23 cellular contexts compared by ENCODE assay signal in genomic region chr14:55372423-55372822, GRCh38. TPM values are rescaled to one million over a fixed set of nuclear protein-coding genes. Genes with fewer than 3 reads are reported as not detected.
DNase-seq lines count a peak whose midpoint lies in the region; ATAC-seq and FAIRE-seq lines count a peak whose summit lies in the region.
"Had no signal": no experiment of that assay in that cellular context is flagged by ENCODE, and none has a peak within 500 bp of the region (broad histone marks: within the 10 kb centered on the region; RNA-seq: fewer than 3 reads in every experiment).

No MANE protein-coding gene starts in this region.

- H3K4me3 Mint-ChIP-seq in stimulated activated naive CD8-positive, alpha-beta T cell treated with anti-CD3 and anti-CD28 coated beads, Interleukin-15, Interleukin-2, amounts not matched to agents 100 ng/mL and 50 ng/mL, for 24 hours = no peak overlapping the region
- no peak overlapping the region for H3K4me3 Mint-ChIP-seq in activated T-helper 17 cell treated with anti-CD3 and anti-CD28 coated beads, Interleukin-2, amount 50 U/mL, for 72 hours
- H3K4me3 Mint-ChIP-seq in naive B cell = peak overlapping the region in 1 of 8 donors; percentile 23
- peak overlapping the region in 1 of 2 donors; percentile 26 for H3K4me3 Mint-ChIP-seq in stimulated activated naive CD8-positive, alpha-beta T cell treated with anti-CD3 and anti-CD28 coated beads, Interleukin-15, amount 100 ng/mL, for 72 hours
- H3K4me3 Mint-ChIP-seq: type B pancreatic cell had no signal

- H3K36me3 Mint-ChIP-seq in stimulated activated naive CD8-positive, alpha-beta T cell treated with anti-CD3 and anti-CD28 coated beads, Interleukin-15, Interleukin-2, amounts not matched to agents 100 ng/mL and 50 ng/mL, for 24 hours (ENCODE audit: low read depth) = peaks cover 55% of the 10 kb centered on the region
- H3K36me3 Mint-ChIP-seq in activated T-helper 17 cell treated with anti-CD3 and anti-CD28 coated beads, Interleukin-2, amount 50 U/mL, for 72 hours (ENCODE audit: low read depth) = peaks cover 73% of the 10 kb centered on the region
- H3K36me3 Mint-ChIP-seq in naive B cell = peaks cover 36 to 40% of the 10 kb centered on the region in 2 donors

- no peak for FAIRE-seq in HTR-8/SVneo (lab: Jason Lieb, UNC)
- FAIRE-seq: colon had no signal

- no peaks in the 10 kb centered on the region for H3K27me3 Mint-ChIP-seq in stimulated activated naive CD8-positive, alpha-beta T cell treated with anti-CD3 and anti-CD28 coated beads, Interleukin-15, Interleukin-2, amounts not matched to agents 100 ng/mL and 50 ng/mL, for 24 hours
- H3K27me3 Mint-ChIP-seq in activated T-helper 17 cell treated with anti-CD3 and anti-CD28 coated beads, Interleukin-2, amount 50 U/mL, for 72 hours = no peaks in the 10 kb centered on the region
- no peaks in the 10 kb centered on the region for H3K27me3 Mint-ChIP-seq in naive B cell
- H3K27me3 Mint-ChIP-seq in stimulated activated naive CD8-positive, alpha-beta T cell treated with anti-CD3 and anti-CD28 coated beads, Interleukin-15, amount 100 ng/mL, for 72 hours = no peaks in the 10 kb centered on the region
- H3K27me3 Mint-ChIP-seq: IgD-negative memory B cell, type B pancreatic cell had no signal

- peak overlapping the region; percentile 95 for H3K27ac Mint-ChIP-seq in stimulated activated naive CD8-positive, alpha-beta T cell treated with anti-CD3 and anti-CD28 coated beads, Interleukin-15, Interleukin-2, amounts not matched to agents 100 ng/mL and 50 ng/mL, for 24 hours
- H3K27ac Mint-ChIP-seq in activated T-helper 17 cell treated with anti-CD3 and anti-CD28 coated beads, Interleukin-2, amount 50 U/mL, for 72 hours = peak overlapping the region; percentile 99
- peak overlapping the region in 4 of 6 donors; percentile 13 to 90 (median 56) for H3K27ac Mint-ChIP-seq in naive B cell
- peak overlapping the region; percentile 94 to 98 for H3K27ac Mint-ChIP-seq in stimulated activated naive CD8-positive, alpha-beta T cell treated with anti-CD3 and anti-CD28 coated beads, Interleukin-15, amount 100 ng/mL, for 72 hours
- H3K27ac Mint-ChIP-seq: type B pancreatic cell had no signal

- no peaks in the 10 kb centered on the region for H3K9me3 Mint-ChIP-seq in stimulated activated naive CD8-positive, alpha-beta T cell treated with anti-CD3 and anti-CD28 coated beads, Interleukin-15, Interleukin-2, amounts not matched to agents 100 ng/mL and 50 ng/mL, for 24 hours
- H3K9me3 Mint-ChIP-seq in activated T-helper 17 cell treated with anti-CD3 and anti-CD28 coated beads, Interleukin-2, amount 50 U/mL, for 72 hours = no peaks in the 10 kb centered on the region
- no peaks in the 10 kb centered on the region for H3K9me3 Mint-ChIP-seq in naive B cell
- H3K9me3 Mint-ChIP-seq in stimulated activated naive CD8-positive, alpha-beta T cell treated with anti-CD3 and anti-CD28 coated beads, Interleukin-15, amount 100 ng/mL, for 72 hours = no peaks in the 10 kb centered on the region
- H3K9me3 Mint-ChIP-seq: IgD-negative memory B cell, type B pancreatic cell had no signal

- peaks cover 56% of the 10 kb centered on the region for H3K4me1 Mint-ChIP-seq in stimulated activated naive CD8-positive, alpha-beta T cell treated with anti-CD3 and anti-CD28 coated beads, Interleukin-15, Interleukin-2, amounts not matched to agents 100 ng/mL and 50 ng/mL, for 24 hours (ENCODE audit: low read depth)
- peaks cover 25% of the 10 kb centered on the region for H3K4me1 Mint-ChIP-seq in activated T-helper 17 cell treated with anti-CD3 and anti-CD28 coated beads, Interleukin-2, amount 50 U/mL, for 72 hours
- peaks cover 3 to 6% (median 5%) of the 10 kb centered on the region in 3 donors for H3K4me1 Mint-ChIP-seq in naive B cell
- H3K4me1 Mint-ChIP-seq in stimulated activated naive CD8-positive, alpha-beta T cell treated with anti-CD3 and anti-CD28 coated beads, Interleukin-15, amount 100 ng/mL, for 72 hours = peaks cover 63% of the 10 kb centered on the region

- ATAC-seq in stimulated activated naive CD8-positive, alpha-beta T cell treated with anti-CD3 and anti-CD28 coated beads, Interleukin-15, Interleukin-2, amounts not matched to agents 100 U/mL and 50 U/mL, for 24 hours = no peak
- ATAC-seq in activated T-helper 17 cell treated with anti-CD3 and anti-CD28 coated beads, Interleukin-2, amount 50 U/mL, for 72 hours (replicated peaks) = no peak
- no peak for ATAC-seq in naive B cell (ENCODE audit: low read depth in 2 of 2)
- ATAC-seq in stimulated activated naive CD8-positive, alpha-beta T cell treated with anti-CD3 and anti-CD28 coated beads, Interleukin-15, amount 100 ng/mL, for 72 hours = no peak
- ATAC-seq: body of pancreas, foreskin keratinocyte, sciatic nerve had no signal

- no peak for DNase-seq in stimulated activated naive CD8-positive, alpha-beta T cell treated with anti-CD3 and anti-CD28 coated beads, Interleukin-15, Interleukin-2, amounts not matched to agents 100 U/mL and 50 U/mL, for 24 hours
- DNase-seq in naive B cell (no peak), NCI-H1417 (lab: John Stamatoyannopoulos, UW) (no peak), HTR-8/SVneo (ENCODE audit: insufficient read length, low spot score) (no peak)
- no peak for DNase-seq in stimulated activated naive CD8-positive, alpha-beta T cell treated with anti-CD3 and anti-CD28 coated beads, Interleukin-15, amount 100 ng/mL, for 72 hours
- no peak for DNase-seq in stimulated activated CD4-positive, alpha-beta T cell treated with anti-CD3 and anti-CD28 coated beads, Interleukin-4, amount 100 ng/mL, for 1 hour
- DNase-seq: activated CD4-positive, alpha-beta T cell treated with anti-CD3 and anti-CD28 coated beads, Interleukin-2, amount 50 U/mL, for 4 hours; body of pancreas; DMS 273 treated with DMSO at 0.1 percent for 48 hours; effector CD8-positive, alpha-beta T cell; foreskin keratinocyte; left ventricle myocardium inferior; NCI-H1105; NCI-H2029; NCI-H2227 treated with DMSO at 0.1 percent for 48 hours; SJCRH30; WERI-Rb-1 had no signal

RNA-seq across cellular contexts. Expression of gene ATG14, which starts 39.2 kb away (rescaled TPM):
- 1 to 10 TPM; 6.2 to 8.0 TPM for total RNA-seq in activated T-helper 17 cell treated with anti-CD3 and anti-CD28 coated beads, Interleukin-2, amount 50 U/mL, for 72 hours
- polyA plus RNA-seq in naive B cell (ENCODE audit: low read depth in 6 of 6) = 1 to 10 TPM; 2.0 to 5.1 (median 4.4) TPM
